In genomic region chr15:71366522-71366921, GRCh38 we compare ENCODE assay signal across 16 cellular contexts.
DNase-seq lines count a peak whose midpoint lies in the region; ATAC-seq and TF ChIP-seq lines count a peak whose summit lies in the region.
"Had no signal": no experiment of that assay in that cellular context is flagged by ENCODE, and none has a peak within 500 bp of the region (broad histone marks: within the 10 kb centered on the region; RNA-seq: fewer than 3 reads in every experiment).

No MANE protein-coding gene starts in this region.

- H3K9ac ChIP-seq in liver (ENCODE audit: low read depth in 1 of 2, low read length in 2 of 2), result no peak overlapping the region
- H3K9ac ChIP-seq: GM23248 had no signal

- no peak for TF ChIP-seq POLR2A in adrenal gland (IDR thresholded peaks at IDR 0.05)

- no peak for DNase-seq in left ventricle myocardium inferior
- no peak for DNase-seq in right atrium auricular region (ENCODE audit: low spot score)
- no peak for DNase-seq in ascending aorta (ENCODE audit: low spot score in 2 of 2)
- DNase-seq in thoracic aorta (ENCODE audit: low spot score), result no peak
- no peak for DNase-seq in adrenal gland
- no peak for DNase-seq in DMS79 treated with DMSO at 0.1 percent for 48 hours (lab: John Stamatoyannopoulos, UW)
- DNase-seq: BE2C; CD4-positive, alpha-beta memory T cell; COR-L47; DMS153; H9 had no signal

- TF ChIP-seq RAD21 in liver (IDR thresholded peaks at IDR 0.05), result no peak

- peak; percentile 43 for ATAC-seq in thoracic aorta (ENCODE audit: insufficient number of reproducible peaks, low FRiP score, low read depth)
- ATAC-seq in HG02840 (IDR thresholded peaks at IDR 0.05; ENCODE audit: low FRiP score, unreplicated experiment), result no peak

- intact Hi-C loops in left ventricle myocardium inferior (cut with micrococcal nuclease) (no loop called here), ascending aorta (cut with DNase I) (no loop called here), adrenal gland (cut with DNase I) (no loop called here)

- TF ChIP-seq CTCF in left ventricle myocardium inferior (IDR thresholded peaks at IDR 0.05; ENCODE audit: borderline replicate concordance) (no peak), right atrium auricular region (IDR thresholded peaks at IDR 0.05) (no peak), ascending aorta (IDR thresholded peaks at IDR 0.05) (no peak), liver (IDR thresholded peaks at IDR 0.05; ENCODE audit: low read depth, low read length, missing input control) (no peak), thoracic aorta (IDR thresholded peaks at IDR 0.05) (no peak), adrenal gland (IDR thresholded peaks at IDR 0.05) (no peak)

- H3K27ac ChIP-seq in left ventricle myocardium inferior (replicated peaks), result peak overlapping the region; percentile 52
- no peak overlapping the region for H3K27ac ChIP-seq in right atrium auricular region
- peak overlapping the region; percentile 67 to 72 for H3K27ac ChIP-seq in ascending aorta
- peak overlapping the region; percentile 78 to 84 for H3K27ac ChIP-seq in liver (ENCODE audit: low read depth in 1 of 2, low read length in 2 of 2)
- H3K27ac ChIP-seq in thoracic aorta, result peak overlapping the region; percentile 4 to 43
- H3K27ac ChIP-seq in adrenal gland, result no peak overlapping the region
- H3K27ac ChIP-seq: A549, C4-2B, GM23248 had no signal

- H3K4me1 ChIP-seq in left ventricle myocardium inferior (peaks cover 9% of the 10 kb centered on the region), right atrium auricular region (no peaks in the 10 kb centered on the region), ascending aorta (peaks cover 0 to 2% of the 10 kb centered on the region in 2 donors), liver (ENCODE audit: control insufficient read depth in 4 of 4, insufficient read depth in 4 of 4, low read length in 3 of 4) (peaks cover 0 to 6% (median 0%) of the 10 kb centered on the region in 4 donors), thoracic aorta (ENCODE audit: control insufficient read depth in 1 of 2, low read depth in 2 of 2) (peaks cover 0 to 12% of the 10 kb centered on the region in 2 donors), adrenal gland (replicated peaks in 1 of 2) (no peaks in the 10 kb centered on the region)
- H3K4me1 ChIP-seq: A549, BE2C had no signal

- H3K9me3 ChIP-seq in left ventricle myocardium inferior (replicated peaks), result peaks cover 15% of the 10 kb centered on the region
- no peaks in the 10 kb centered on the region for H3K9me3 ChIP-seq in right atrium auricular region
- H3K9me3 ChIP-seq in ascending aorta, result no peaks in the 10 kb centered on the region
- H3K9me3 ChIP-seq in liver (ENCODE audit: control insufficient read depth in 4 of 4, low read length in 3 of 4), result no peaks in the 10 kb centered on the region
- no peaks in the 10 kb centered on the region for H3K9me3 ChIP-seq in thoracic aorta
- no peaks in the 10 kb centered on the region for H3K9me3 ChIP-seq in adrenal gland (replicated peaks in 1 of 3)
- H3K9me3 ChIP-seq: A549, BE2C had no signal

- H3K4me3 ChIP-seq in left ventricle myocardium inferior, result no peak overlapping the region
- no peak overlapping the region for H3K4me3 ChIP-seq in right atrium auricular region
- no peak overlapping the region for H3K4me3 ChIP-seq in ascending aorta
- no peak overlapping the region for H3K4me3 ChIP-seq in liver (ENCODE audit: low read depth in 1 of 3, low read length in 3 of 3)
- H3K4me3 ChIP-seq in thoracic aorta, result no peak overlapping the region
- no peak overlapping the region for H3K4me3 ChIP-seq in adrenal gland
- H3K4me3 ChIP-seq: A549, GM23248 had no signal

- no peaks in the 10 kb centered on the region for H3K36me3 ChIP-seq in left ventricle myocardium inferior
- no peaks in the 10 kb centered on the region for H3K36me3 ChIP-seq in right atrium auricular region
- no peaks in the 10 kb centered on the region for H3K36me3 ChIP-seq in ascending aorta
- no peaks in the 10 kb centered on the region for H3K36me3 ChIP-seq in liver (ENCODE audit: control insufficient read depth in 4 of 4, insufficient read depth in 3 of 4, low read depth in 1 of 4, low read length in 3 of 4)
- H3K36me3 ChIP-seq in thoracic aorta, result no peaks in the 10 kb centered on the region
- no peaks in the 10 kb centered on the region for H3K36me3 ChIP-seq in adrenal gland (replicated peaks in 1 of 2)
- H3K36me3 ChIP-seq: BE2C had no signal

- H3K27me3 ChIP-seq in left ventricle myocardium inferior (ENCODE audit: low read depth) (no peaks in the 10 kb centered on the region), right atrium auricular region (no peaks in the 10 kb centered on the region), ascending aorta (no peaks in the 10 kb centered on the region), liver (ENCODE audit: control insufficient read depth in 4 of 4, insufficient read depth in 4 of 4, low read length in 3 of 4) (no peaks in the 10 kb centered on the region), thoracic aorta (replicated peaks; ENCODE audit: insufficient read depth) (no peaks in the 10 kb centered on the region), adrenal gland (no peaks in the 10 kb centered on the region)
- H3K27me3 ChIP-seq: BE2C had no signal

- WGBS in liver, result 78% methylated on average over 4 of the region's 4 CpGs
- WGBS in adrenal gland, 4 donors, result 89 to 94% (median 92%) methylated on average over 4 of the region's 4 CpGs

TF ChIP-seq in liver, 16 proteins besides CTCF, POLR2A, EP300 and RAD21:
- TF ChIP-seq FOXA1 (IDR thresholded peaks at IDR 0.05), result no peak

Comparison
In these comparisons a context has a peak if more than half of its experiments do, and no peak if none do; other contexts are left out.
1. H3K27ac ChIP-seq: peak in left ventricle myocardium inferior (single experiment), ascending aorta (2 of 2), liver (2 of 2) and thoracic aorta (2 of 2); none in right atrium auricular region (0 of 2) and adrenal gland (0 of 5).